1 cellular context compared by ENCODE assay signal in genomic region chr2:202019689-202020450, GRCh38.
TF ChIP-seq lines count a peak whose summit lies in the region.

No MANE protein-coding gene starts in this region.

TF ChIP-seq in GM23338, 12 proteins besides CTCF, POLR2A, EP300 and RAD21 (continued from another document):
- TF ChIP-seq REST (IDR thresholded peaks at IDR 0.05; ENCODE audit: unreplicated experiment) (no peak), ZNF462 (CRISPR knock-in tag; IDR thresholded peaks at IDR 0.05) (no peak), NANOG (IDR thresholded peaks at IDR 0.05; ENCODE audit: borderline replicate concordance) (no peak), ETS1 (IDR thresholded peaks at IDR 0.05) (no peak), EZH2phosphoT487 (IDR thresholded peaks at IDR 0.05; ENCODE audit: unreplicated experiment) (no peak), ZNF331 (CRISPR knock-in tag; IDR thresholded peaks at IDR 0.05; ENCODE audit: low read depth) (no peak), JUNB (IDR thresholded peaks at IDR 0.05; ENCODE audit: unreplicated experiment) (no peak), CREB1 (CRISPR knock-in tag; IDR thresholded peaks at IDR 0.05; ENCODE audit: low read depth) (no peak), STAT1 (IDR thresholded peaks at IDR 0.05; ENCODE audit: unreplicated experiment) (no peak)
